In genomic region chr12:107330901-107331431, GRCh38 we compare ENCODE assay signal across 1 cellular context.
TF ChIP-seq lines count a peak whose summit lies in the region.

No MANE protein-coding gene starts in this region.

TF ChIP-seq in HEK293, 187 proteins besides CTCF, POLR2A, EP300 and RAD21 (continued from another document):
- TF ChIP-seq PRDM10 (tag by site-specific recombination; IDR thresholded peaks at IDR 0.05): peak; percentile 54
- TF ChIP-seq PRDM1 (tag by site-specific recombination; IDR thresholded peaks at IDR 0.05): peak; percentile 32; the same call in 1 of the 2 replicates
- no peak for TF ChIP-seq ZNF394 (tag by site-specific recombination; IDR thresholded peaks at IDR 0.05; ENCODE audit: borderline replicate concordance)
- TF ChIP-seq SP3 (tag by site-specific recombination; IDR thresholded peaks at IDR 0.05): 0 out of 2 replicates have a peak, but pooled peaks have one; percentile 13
- TF ChIP-seq, protein P1, sequence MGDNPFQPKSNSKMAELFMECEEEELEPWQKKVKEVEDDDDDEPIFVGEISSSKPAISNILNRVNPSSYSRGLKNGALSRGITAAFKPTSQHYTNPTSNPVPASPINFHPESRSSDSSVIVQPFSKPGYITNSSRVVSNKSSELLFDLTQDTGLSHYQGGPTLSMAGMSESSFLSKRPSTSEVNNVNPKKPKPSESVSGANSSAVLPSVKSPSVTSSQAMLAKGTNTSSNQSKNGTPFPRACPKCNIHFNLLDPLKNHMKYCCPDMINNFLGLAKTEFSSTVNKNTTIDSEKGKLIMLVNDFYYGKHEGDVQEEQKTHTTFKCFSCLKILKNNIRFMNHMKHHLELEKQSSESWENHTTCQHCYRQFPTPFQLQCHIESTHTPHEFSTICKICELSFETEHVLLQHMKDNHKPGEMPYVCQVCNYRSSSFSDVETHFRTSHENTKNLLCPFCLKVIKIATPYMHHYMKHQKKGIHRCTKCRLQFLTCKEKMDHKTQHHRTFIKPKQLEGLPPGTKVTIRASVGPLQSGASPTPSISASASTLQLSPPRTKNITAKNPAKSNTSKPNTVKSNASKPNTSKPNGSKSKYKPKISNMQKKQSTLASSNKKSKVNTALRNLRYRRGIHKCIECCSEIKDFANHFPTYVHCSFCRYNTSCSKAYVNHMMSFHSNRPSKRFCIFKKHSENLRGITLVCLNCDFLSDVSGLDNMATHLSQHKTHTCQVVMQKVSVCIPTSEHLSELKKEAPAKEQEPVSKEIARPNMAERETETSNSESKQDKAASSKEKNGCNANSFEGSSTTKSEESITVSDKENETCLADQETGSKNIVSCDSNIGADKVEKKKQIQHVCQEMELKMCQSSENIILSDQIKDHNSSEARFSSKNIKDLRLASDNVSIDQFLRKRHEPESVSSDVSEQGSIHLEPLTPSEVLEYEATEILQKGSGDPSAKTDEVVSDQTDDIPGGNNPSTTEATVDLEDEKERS (tag by site-specific recombination; IDR thresholded peaks at IDR 0.05): no peak
- TF ChIP-seq ZNF311 (tag by site-specific recombination; IDR thresholded peaks at IDR 0.05; ENCODE audit: borderline replicate concordance): no peak
- TF ChIP-seq ZBTB17 (tag by site-specific recombination; IDR thresholded peaks at IDR 0.05): peak; percentile 66
- 0 out of 2 replicates have a peak, but pooled peaks have one; percentile 34 for TF ChIP-seq TRIM28 (IDR thresholded peaks at IDR 0.05; ENCODE audit: borderline replicate concordance, low read length)
- no peak for TF ChIP-seq ZNF2 (tag by site-specific recombination; IDR thresholded peaks at IDR 0.05)
- no peak for TF ChIP-seq TSHZ1 (tag by site-specific recombination; IDR thresholded peaks at IDR 0.05; ENCODE audit: borderline replicate concordance)
- no peak for TF ChIP-seq ZNF155 (tag by site-specific recombination; IDR thresholded peaks at IDR 0.05)
- TF ChIP-seq ZNF18 (tag by site-specific recombination; IDR thresholded peaks at IDR 0.05): no peak
- no peak for TF ChIP-seq ZSCAN18 (tag by site-specific recombination; IDR thresholded peaks at IDR 0.05)
- no peak for TF ChIP-seq OVOL3 (tag by site-specific recombination; IDR thresholded peaks at IDR 0.05)
- TF ChIP-seq SCRT1 (tag by site-specific recombination; IDR thresholded peaks at IDR 0.05; ENCODE audit: borderline replicate concordance): peak; percentile 94
- no peak for TF ChIP-seq ZNF571 (tag by site-specific recombination; IDR thresholded peaks at IDR 0.05)
- TF ChIP-seq OSR2 (tag by site-specific recombination; IDR thresholded peaks at IDR 0.05): peak; percentile 93
- TF ChIP-seq ZNF223 (tag by site-specific recombination; IDR thresholded peaks at IDR 0.05): no peak
- TF ChIP-seq ZNF544 (tag by site-specific recombination; IDR thresholded peaks at IDR 0.05): no peak
- no peak; the same call in 1 of the 2 replicates for TF ChIP-seq ZNF629 (tag by site-specific recombination; IDR thresholded peaks at IDR 0.05)
- no peak for TF ChIP-seq ZNF10 (tag by site-specific recombination; IDR thresholded peaks at IDR 0.05)
- TF ChIP-seq ZNF184 (tag by site-specific recombination; IDR thresholded peaks at IDR 0.05): no peak
- TF ChIP-seq ZFHX2 (tag by site-specific recombination; conservative IDR thresholded peaks at IDR 0.05): no peak
- no peak for TF ChIP-seq MYNN (tag by site-specific recombination; IDR thresholded peaks at IDR 0.05; ENCODE audit: borderline replicate concordance)
- 0 out of 2 replicates have a peak, but pooled peaks have one; percentile 47 for TF ChIP-seq KLF1 (tag by site-specific recombination; IDR thresholded peaks at IDR 0.05)
- no peak for TF ChIP-seq ZNF366 (tag by site-specific recombination; conservative IDR thresholded peaks at IDR 0.05)
- TF ChIP-seq KLF8 (tag by site-specific recombination; IDR thresholded peaks at IDR 0.05): no peak
- 0 out of 2 replicates have a peak, but pooled peaks have one; percentile 42 for TF ChIP-seq KLF17 (tag by site-specific recombination; IDR thresholded peaks at IDR 0.05)
- TF ChIP-seq ZNF214 (tag by site-specific recombination; IDR thresholded peaks at IDR 0.05; ENCODE audit: borderline replicate concordance): no peak
- TF ChIP-seq, protein P2, sequence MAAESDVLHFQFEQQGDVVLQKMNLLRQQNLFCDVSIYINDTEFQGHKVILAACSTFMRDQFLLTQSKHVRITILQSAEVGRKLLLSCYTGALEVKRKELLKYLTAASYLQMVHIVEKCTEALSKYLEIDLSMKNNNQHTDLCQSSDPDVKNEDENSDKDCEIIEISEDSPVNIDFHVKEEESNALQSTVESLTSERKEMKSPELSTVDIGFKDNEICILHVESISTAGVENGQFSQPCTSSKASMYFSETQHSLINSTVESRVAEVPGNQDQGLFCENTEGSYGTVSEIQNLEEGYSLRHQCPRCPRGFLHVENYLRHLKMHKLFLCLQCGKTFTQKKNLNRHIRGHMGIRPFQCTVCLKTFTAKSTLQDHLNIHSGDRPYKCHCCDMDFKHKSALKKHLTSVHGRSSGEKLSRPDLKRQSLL (tag by site-specific recombination; IDR thresholded peaks at IDR 0.05): no peak
- no peak for TF ChIP-seq ZNF16 (tag by site-specific recombination; IDR thresholded peaks at IDR 0.05; ENCODE audit: low read depth)
- TF ChIP-seq TCF7L2 (IDR thresholded peaks at IDR 0.05; ENCODE audit: borderline replicate concordance, low read depth, low read length): no peak
- TF ChIP-seq, protein P3, sequence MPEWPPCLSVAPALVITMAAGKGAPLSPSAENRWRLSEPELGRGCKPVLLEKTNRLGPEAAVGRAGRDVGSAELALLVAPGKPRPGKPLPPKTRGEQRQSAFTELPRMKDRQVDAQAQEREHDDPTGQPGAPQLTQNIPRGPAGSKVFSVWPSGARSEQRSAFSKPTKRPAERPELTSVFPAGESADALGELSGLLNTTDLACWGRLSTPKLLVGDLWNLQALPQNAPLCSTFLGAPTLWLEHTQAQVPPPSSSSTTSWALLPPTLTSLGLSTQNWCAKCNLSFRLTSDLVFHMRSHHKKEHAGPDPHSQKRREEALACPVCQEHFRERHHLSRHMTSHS (tag by site-specific recombination; IDR thresholded peaks at IDR 0.05): no peak
- TF ChIP-seq, protein P4, sequence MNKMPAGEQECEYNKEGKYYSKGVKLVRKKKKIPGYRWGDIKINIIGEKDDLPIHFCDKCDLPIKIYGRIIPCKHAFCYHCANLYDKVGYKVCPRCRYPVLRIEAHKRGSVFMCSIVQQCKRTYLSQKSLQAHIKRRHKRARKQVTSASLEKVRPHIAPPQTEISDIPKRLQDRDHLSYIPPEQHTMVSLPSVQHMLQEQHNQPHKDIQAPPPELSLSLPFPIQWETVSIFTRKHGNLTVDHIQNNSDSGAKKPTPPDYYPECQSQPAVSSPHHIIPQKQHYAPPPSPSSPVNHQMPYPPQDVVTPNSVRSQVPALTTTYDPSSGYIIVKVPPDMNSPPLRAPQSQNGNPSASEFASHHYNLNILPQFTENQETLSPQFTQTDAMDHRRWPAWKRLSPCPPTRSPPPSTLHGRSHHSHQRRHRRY (tag by site-specific recombination; IDR thresholded peaks at IDR 0.05): no peak
- TF ChIP-seq, protein P5, sequence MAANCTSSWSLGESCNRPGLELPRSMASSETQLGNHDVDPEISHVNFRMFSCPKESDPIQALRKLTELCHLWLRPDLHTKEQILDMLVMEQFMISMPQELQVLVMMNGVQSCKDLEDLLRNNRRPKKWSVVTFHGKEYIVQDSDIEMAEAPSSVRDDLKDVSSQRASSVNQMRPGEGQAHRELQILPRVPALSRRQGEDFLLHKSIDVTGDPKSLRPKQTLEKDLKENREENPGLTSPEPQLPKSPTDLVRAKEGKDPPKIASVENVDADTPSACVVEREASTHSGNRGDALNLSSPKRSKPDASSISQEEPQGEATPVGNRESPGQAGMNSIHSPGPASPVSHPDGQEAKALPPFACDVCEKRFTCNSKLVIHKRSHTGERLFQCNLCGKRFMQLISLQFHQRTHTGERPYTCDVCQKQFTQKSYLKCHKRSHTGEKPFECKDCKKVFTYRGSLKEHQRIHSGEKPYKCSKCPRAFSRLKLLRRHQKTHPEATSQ (tag by site-specific recombination; IDR thresholded peaks at IDR 0.05): no peak
- peak; percentile 94 for TF ChIP-seq SCRT2 (tag by site-specific recombination; IDR thresholded peaks at IDR 0.05)
- no peak for TF ChIP-seq ZNF561 (tag by site-specific recombination; IDR thresholded peaks at IDR 0.05; ENCODE audit: borderline replicate concordance)
